19 cellular contexts compared by ENCODE assay signal in genomic region chr3:55271549-55271948, GRCh38.
A peak's percentile ranks its signal among the peaks of the same experiment; 100 is the strongest.
DNase-seq lines count a peak whose midpoint lies in the region; ATAC-seq, FAIRE-seq and TF ChIP-seq lines count a peak whose summit lies in the region.
"Had no signal": no experiment of that assay in that cellular context is flagged by ENCODE, and none has a peak within 500 bp of the region (broad histone marks: within the 10 kb centered on the region; RNA-seq: fewer than 3 reads in every experiment).

No MANE protein-coding gene starts in this region.

- no peaks in the 10 kb centered on the region for H4K20me1 ChIP-seq in neural progenitor cell (ENCODE audit: low read depth)
- H4K20me1 ChIP-seq: BLaER1 had no signal

- H3K9ac ChIP-seq in neural progenitor cell: no peak overlapping the region
- H3K9ac ChIP-seq: BLaER1 had no signal

- H3K27me3 ChIP-seq in neural progenitor cell: no peaks in the 10 kb centered on the region
- peaks cover 0 to 10% (median 6%) of the 10 kb centered on the region in 7 donors for H3K27me3 ChIP-seq in heart right ventricle
- H3K27me3 ChIP-seq: BLaER1 had no signal

- no peak overlapping the region for H3K27ac ChIP-seq in neural progenitor cell
- H3K27ac ChIP-seq in heart right ventricle: no peak overlapping the region
- H3K27ac ChIP-seq: BLaER1, HL-60 had no signal

- intact Hi-C loops in heart right ventricle (cut with DNase I): no loop called here

- CTCF ChIA-PET in WTC11 (lab: Charles Lee): interaction anchor here (1.3 kb wide), 1 partner anchor 134 kb away, joined by 3 read pairs; no protein-coding TSS in a partner anchor

- no peak overlapping the region for H2AFZ ChIP-seq in neural progenitor cell (replicated peaks)

- H3K4me3 ChIP-seq in neural progenitor cell (no peak overlapping the region), heart right ventricle (no peak overlapping the region)
- H3K4me3 ChIP-seq: BLaER1, HAP-1 had no signal

- WGBS in heart right ventricle, 2 donors: 53 to 60% methylated on average over 4 of the region's 4 CpGs

- H3K36me3 Mint-ChIP-seq in WTC11 (no peaks in the 10 kb centered on the region), neural progenitor cell (no peaks in the 10 kb centered on the region)
- H3K36me3 Mint-ChIP-seq: CD8-positive, alpha-beta memory T cell had no signal

- no peak overlapping the region for H3K4me2 ChIP-seq in neural progenitor cell
- H3K4me2 ChIP-seq: BLaER1 had no signal

- POLR2A ChIA-PET in WTC11 (lab: Charles Lee): no interaction called here

- H3K36me3 ChIP-seq in neural progenitor cell: no peaks in the 10 kb centered on the region
- H3K36me3 ChIP-seq in heart right ventricle: no peaks in the 10 kb centered on the region
- H3K36me3 ChIP-seq: BLaER1, HAP-1 had no signal

- H3K9me3 ChIP-seq in neural progenitor cell (ENCODE audit: low read depth) (no peaks in the 10 kb centered on the region), heart right ventricle (peaks cover 0 to 2% (median 0%) of the 10 kb centered on the region in 11 donors)
- H3K9me3 ChIP-seq: BLaER1, Caco-2, HAP-1 had no signal

- H3K27ac Mint-ChIP-seq in WTC11 (no peak overlapping the region), neural progenitor cell (peak overlapping the region; percentile 38)
- H3K27ac Mint-ChIP-seq: CD8-positive, alpha-beta memory T cell had no signal

- H3K4me1 ChIP-seq in neural progenitor cell (no peaks in the 10 kb centered on the region), heart right ventricle (no peaks in the 10 kb centered on the region)
- H3K4me1 ChIP-seq: BLaER1, Caco-2, HAP-1 had no signal

- no peak overlapping the region for H3K4me3 Mint-ChIP-seq in WTC11
- H3K4me3 Mint-ChIP-seq in neural progenitor cell: no peak overlapping the region
- H3K4me3 Mint-ChIP-seq: CD8-positive, alpha-beta memory T cell had no signal

- peaks cover 22% of the 10 kb centered on the region for H3K4me1 Mint-ChIP-seq in WTC11
- peaks cover 15% of the 10 kb centered on the region for H3K4me1 Mint-ChIP-seq in neural progenitor cell
- H3K4me1 Mint-ChIP-seq: CD8-positive, alpha-beta memory T cell had no signal

- H3K27me3 Mint-ChIP-seq in WTC11 (ENCODE audit: low read depth) (no peaks in the 10 kb centered on the region), neural progenitor cell (ENCODE audit: insufficient read depth, low read depth) (no peaks in the 10 kb centered on the region)
- H3K27me3 Mint-ChIP-seq: CD8-positive, alpha-beta memory T cell had no signal

- TF ChIP-seq CTCF in WTC11 (IDR thresholded peaks at IDR 0.05): no peak
- no peak for TF ChIP-seq CTCF in neural progenitor cell (IDR thresholded peaks at IDR 0.05)
- TF ChIP-seq CTCF in heart right ventricle (IDR thresholded peaks at IDR 0.05): no peak

- DNase-seq in HTR-8/SVneo (ENCODE audit: insufficient read length, low spot score) (no peak), WTC11 (ENCODE audit: low spot score) (no peak), iPS-NIHi11 (ENCODE audit: low spot score) (peak; percentile 13), neural progenitor cell (ENCODE audit: low spot score) (no peak), heart right ventricle (no peak), kidney glomerular epithelial cell (lab: John Stamatoyannopoulos, UW) (no peak)
- DNase-seq in effector CD8-positive, alpha-beta T cell (lab: John Stamatoyannopoulos, UW): no peak
- DNase-seq: 8988T; AML-193; Caco-2; CD8-positive, alpha-beta memory T cell; DMS53; GF-D8; GOT3 had no signal

- ATAC-seq in WTC11: no peak; the same call in 1 of the 2 replicates
- no peak for ATAC-seq in heart right ventricle
- ATAC-seq in HG03378 (IDR thresholded peaks at IDR 0.05; ENCODE audit: unreplicated experiment): no peak

- peak; percentile 13 for FAIRE-seq in HTR-8/SVneo (lab: Jason Lieb, UNC)
- FAIRE-seq: GM18507 had no signal

- no peaks in the 10 kb centered on the region for H3F3A ChIP-seq in neural progenitor cell (ENCODE audit: low read depth)

- no peaks in the 10 kb centered on the region for H3K79me2 ChIP-seq in neural progenitor cell (ENCODE audit: low read depth)

- H3K9me3 Mint-ChIP-seq in WTC11 (peaks cover 7% of the 10 kb centered on the region; the same call in 1 of the 2 replicates), neural progenitor cell (no peaks in the 10 kb centered on the region)

TF ChIP-seq in WTC11, 78 proteins besides CTCF, POLR2A, EP300 and RAD21:
- TF ChIP-seq ETV6 (CRISPR knock-in tag; IDR thresholded peaks at IDR 0.05) (peak; percentile 52; the same call in 1 of the 2 replicates), FOXP1 (CRISPR knock-in tag; IDR thresholded peaks at IDR 0.05; ENCODE audit: borderline replicate concordance) (no peak), AFF4 (CRISPR knock-in tag; IDR thresholded peaks at IDR 0.05; ENCODE audit: borderline replicate concordance) (no peak), JUN (CRISPR knock-in tag; IDR thresholded peaks at IDR 0.05) (no peak), TEAD4 (CRISPR knock-in tag; IDR thresholded peaks at IDR 0.05) (no peak), NR1H2 (CRISPR knock-in tag; IDR thresholded peaks at IDR 0.05) (no peak), RELA (CRISPR knock-in tag; IDR thresholded peaks at IDR 0.05; ENCODE audit: borderline replicate concordance) (no peak), MYBL2 (CRISPR knock-in tag; IDR thresholded peaks at IDR 0.05) (no peak)
